ENCODE assay signal across 8 cellular contexts in the genomic region with DNA sequence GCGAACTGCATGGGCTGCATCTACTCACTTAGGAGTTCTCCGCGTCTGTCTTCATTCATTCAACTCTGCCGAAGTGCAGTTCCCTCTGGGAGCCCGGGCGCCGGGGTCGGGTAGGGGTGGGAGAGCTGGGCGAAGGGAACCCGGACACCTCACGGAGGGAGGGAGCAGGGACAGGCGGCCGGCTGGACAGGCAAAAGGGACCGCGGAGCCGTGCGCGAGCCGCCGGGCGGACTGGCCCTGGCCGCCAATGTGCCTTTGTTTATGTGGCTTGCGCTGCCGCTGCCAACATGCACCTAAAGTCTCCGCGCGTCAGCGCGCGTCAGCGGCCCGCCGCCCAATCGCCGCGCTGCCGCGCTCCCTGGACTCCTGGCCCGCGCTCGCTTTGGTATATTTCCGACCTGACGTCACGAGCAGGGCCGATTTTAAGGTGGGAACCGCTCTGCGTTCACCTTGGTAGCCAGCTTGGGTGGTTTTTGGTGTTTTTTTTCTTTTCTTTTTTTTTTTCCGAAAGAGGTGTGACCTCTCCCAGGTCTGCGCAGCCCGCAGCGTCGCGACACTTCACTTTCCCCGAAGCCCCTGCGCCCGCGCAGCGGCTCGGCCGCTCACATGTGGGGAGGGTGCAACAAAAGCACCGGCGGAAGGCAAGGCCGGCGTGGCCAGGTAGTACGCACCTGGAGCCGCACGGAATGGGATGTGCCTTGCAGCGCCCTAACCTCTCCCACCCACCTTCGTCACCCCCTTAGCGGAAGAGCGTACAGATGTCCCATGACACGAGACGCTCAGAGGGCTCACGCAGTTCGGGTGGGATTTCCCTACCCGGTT. TPM values are rescaled to one million over a fixed set of nuclear protein-coding genes. Genes with fewer than 3 reads are reported as not detected.
DNase-seq lines count a peak whose midpoint lies in the region; ATAC-seq and TF ChIP-seq lines count a peak whose summit lies in the region.

A gene (minus strand): TSS at position 270 of the 822 bp plus-strand sequence. CDS start 2,535 bp downstream, outside the sequence.

- intact Hi-C loops in Calu3 (cut with micrococcal nuclease; ENCODE audit: unreplicated experiment): loop anchor here (1.0 to 10.0 kb wide), 7 partner anchors 9 to 922 kb away; a partner anchor contains a TSS

- peak within 1 kb of the TSS; percentile 97 for H3K27ac Mint-ChIP-seq in Calu3 (ENCODE audit: unreplicated experiment)

- TF ChIP-seq CTCF in Calu3 (IDR thresholded peaks at IDR 0.05; ENCODE audit: unreplicated experiment): no peak
- no peak for TF ChIP-seq CTCF in epithelial cell of proximal tubule (conservative IDR thresholded peaks at IDR 0.05; ENCODE audit: low read depth, low read length)

- H3K27me3 Mint-ChIP-seq in Calu3 (ENCODE audit: unreplicated experiment): no peaks in the 10 kb centered on the region

- H3K4me1 ChIP-seq in HUES48 (ENCODE audit: control insufficient read depth, insufficient read depth, low read length) (peaks cover 35% of the 10 kb centered on the region), mucosa of stomach (ENCODE audit: control insufficient read depth, insufficient read depth, low read length) (no peaks in the 10 kb centered on the region)

- H3K9ac ChIP-seq in HUES48 (ENCODE audit: low read depth, low read length): no peak within 1 kb of the TSS
- H3K9ac ChIP-seq in mucosa of stomach (ENCODE audit: low read length): peak within 1 kb of the TSS; percentile 88

- BruUV-seq in Calu3 (replicated peaks; lab: Mats Ljungman, UMichigan): no TSS peak

- H3K36me3 ChIP-seq in HUES48 (ENCODE audit: control insufficient read depth, insufficient read depth, low read length) (no peaks in the 10 kb centered on the region), mucosa of stomach (ENCODE audit: control insufficient read depth, insufficient read depth, low read length) (no peaks in the 10 kb centered on the region)

- peak; percentile 89 for DNase-seq in Calu3
- peak; percentile 94 for DNase-seq in OCI-M1 (lab: John Stamatoyannopoulos, UW)
- DNase-seq in activated T-cell treated with anti-CD3 and anti-CD28 coated beads, Interleukin-2, amount 50 U/mL, for 1 hour: peak; percentile 92
- DNase-seq in epithelial cell of proximal tubule (ENCODE audit: low read depth): no peak
- DNase-seq in stimulated activated CD8-positive, alpha-beta memory T cell treated with anti-CD3 and anti-CD28 coated beads, Interleukin-7, amount 100 ng/mL, for 1 hour (ENCODE audit: low read depth in 2 of 2): peak; percentile 79 to 84

- H3K4me3 ChIP-seq in HUES48 (ENCODE audit: low read depth, low read length) (peak within 1 kb of the TSS; percentile 60), epithelial cell of proximal tubule (ENCODE audit: low read depth, low read length) (peak within 1 kb of the TSS; percentile 81), mucosa of stomach (ENCODE audit: low read length) (peak within 1 kb of the TSS; percentile 99)

- peak within 1 kb of the TSS; percentile 92 for H3K4me3 Mint-ChIP-seq in Calu3 (ENCODE audit: low read depth, unreplicated experiment)

- ATAC-seq in GM21447 (IDR thresholded peaks at IDR 0.05; ENCODE audit: unreplicated experiment): peak; percentile 55

- CTCF ChIA-PET in Calu3 (lab: Charles Lee): interaction anchor here (0.6 kb wide), 1 partner anchor 851 kb away, joined by 4 read pairs; no protein-coding TSS in a partner anchor

- peak within 1 kb of the TSS; percentile 82 for H3K27ac ChIP-seq in HUES48 (ENCODE audit: low read depth, low read length)

- H3K27me3 ChIP-seq in HUES48 (ENCODE audit: control insufficient read depth, insufficient read depth, low read length): peaks cover 63% of the 10 kb centered on the region
- no peaks in the 10 kb centered on the region for H3K27me3 ChIP-seq in mucosa of stomach (ENCODE audit: control insufficient read depth, insufficient read depth, low read length)

- no peaks in the 10 kb centered on the region for H3K9me3 ChIP-seq in HUES48 (ENCODE audit: control insufficient read depth, insufficient read depth, low read length)
- no peaks in the 10 kb centered on the region for H3K9me3 ChIP-seq in mucosa of stomach (ENCODE audit: control insufficient read depth, low read length)

- H3K4me1 Mint-ChIP-seq in Calu3 (ENCODE audit: low read depth, unreplicated experiment): peaks cover 9% of the 10 kb centered on the region

- peaks cover 76% of the 10 kb centered on the region for H3K36me3 Mint-ChIP-seq in Calu3 (ENCODE audit: insufficient read depth, unreplicated experiment)

- no peaks in the 10 kb centered on the region for H3K9me3 Mint-ChIP-seq in Calu3 (ENCODE audit: low read depth, unreplicated experiment)

RNA-seq across cellular contexts. Expression of the gene that starts here (rescaled TPM):
- total RNA-seq in Calu3 (2022) (4.9 and 6.2 TPM in 2 replicates), epithelial cell of proximal tubule (0.06 TPM in 1 of 2 replicates, not detected in the other)
